Comparison of ENCODE assay signal across 18 cellular contexts in genomic region chr4:185801471-185801870, GRCh38. TPM values are rescaled to one million over a fixed set of nuclear protein-coding genes. Genes with fewer than 3 reads are reported as not detected.
DNase-seq lines count a peak whose midpoint lies in the region; TF ChIP-seq lines count a peak whose summit lies in the region.
"Had no signal": no experiment of that assay in that cellular context is flagged by ENCODE, and none has a peak within 500 bp of the region (broad histone marks: within the 10 kb centered on the region; RNA-seq: fewer than 3 reads in every experiment).

No MANE protein-coding gene starts in this region.

- in situ Hi-C loops in GM23248 (cut with MboI) = no loop called here

- no peaks in the 10 kb centered on the region for H3K9me3 Mint-ChIP-seq in activated CD4-positive, alpha-beta memory T cell treated with anti-CD3 and anti-CD28 coated beads for 36 hours
- H3K9me3 Mint-ChIP-seq: CD8-positive, alpha-beta T cell; HFFc6 had no signal

- no peaks in the 10 kb centered on the region for H3K79me2 ChIP-seq in GM23248 (ENCODE audit: insufficient read depth)

- no peaks in the 10 kb centered on the region for H3K9me3 ChIP-seq in GM23248 (ENCODE audit: low read depth)
- H3K9me3 ChIP-seq: A549, BE2C had no signal

- H3K9me2 ChIP-seq in GM23248 (ENCODE audit: insufficient read depth) = no peaks in the 10 kb centered on the region

- H3K27me3 ChIP-seq in GM23248 (replicated peaks; ENCODE audit: insufficient read depth) = peaks cover 17% of the 10 kb centered on the region; the same call in 1 of the 2 replicates
- H3K27me3 ChIP-seq: BE2C had no signal

- CTCF ChIA-PET in activated CD4-positive, alpha-beta memory T cell treated with anti-CD3 and anti-CD28 coated beads for 36 hours (lab: Charles Lee) = no interaction called here

- no peak overlapping the region for H3K4me3 Mint-ChIP-seq in activated CD4-positive, alpha-beta memory T cell treated with anti-CD3 and anti-CD28 coated beads for 36 hours
- H3K4me3 Mint-ChIP-seq: CD8-positive, alpha-beta T cell; HFFc6 had no signal

- H3K9ac ChIP-seq in GM23248 = no peak overlapping the region

- DNase-seq in EH (ENCODE audit: low read depth) = peak; percentile 8
- DNase-seq in GM23248 = peak; percentile 20
- peak; percentile 4 for DNase-seq in epithelial cell of esophagus (ENCODE audit: low read depth)
- DNase-seq in iris pigment epithelial cell (ENCODE audit: low read depth) = peak; percentile 51
- DNase-seq in coronary artery (ENCODE audit: low spot score) = no peak
- DNase-seq in activated CD4-positive, alpha-beta memory T cell treated with anti-CD3 and anti-CD28 coated beads for 36 hours = no peak
- DNase-seq in NCI-H187 (lab: John Stamatoyannopoulos, UW) = no peak
- DNase-seq: BE2C; CD8-positive, alpha-beta T cell; COR-L47; DMS153; DMS79 treated with DMSO at 0.1 percent for 48 hours; GDM1; HCEC 1CT; HFFc6 had no signal

- no peak overlapping the region for H3K4me2 ChIP-seq in GM23248 (ENCODE audit: unreplicated experiment)
- H3K4me2 ChIP-seq: A549 had no signal

- 12 to 23% methylated on average over 4 of the region's 4 CpGs for WGBS in GM23248 (ENCODE audit: low coverage in 1 of 2, low lambda C conversion rate in 2 of 2, missing lambda C conversion rate in 2 of 2), 2 experiments

- H3K27ac ChIP-seq in GM23248 (no peak overlapping the region), coronary artery (no peak overlapping the region)
- H3K27ac ChIP-seq: A549, C4-2B had no signal

- TF ChIP-seq CTCF in epithelial cell of esophagus (IDR thresholded peaks at IDR 0.05; ENCODE audit: insufficient read depth, low read depth, low read length, missing control alignments) (no peak), coronary artery (IDR thresholded peaks at IDR 0.05) (no peak)

- POLR2A ChIA-PET in activated CD4-positive, alpha-beta memory T cell treated with anti-CD3 and anti-CD28 coated beads for 36 hours (lab: Charles Lee) = no interaction called here

- H3K4me1 Mint-ChIP-seq in activated CD4-positive, alpha-beta memory T cell treated with anti-CD3 and anti-CD28 coated beads for 36 hours (ENCODE audit: low read depth) = no peaks in the 10 kb centered on the region

- no peak overlapping the region for H2AFZ ChIP-seq in GM23248

- H3K27me3 Mint-ChIP-seq in activated CD4-positive, alpha-beta memory T cell treated with anti-CD3 and anti-CD28 coated beads for 36 hours = no peaks in the 10 kb centered on the region

- no peaks in the 10 kb centered on the region for H3K36me3 ChIP-seq in GM23248 (ENCODE audit: low read depth)
- H3K36me3 ChIP-seq: BE2C had no signal

- intact Hi-C loops in activated CD4-positive, alpha-beta memory T cell treated with anti-CD3 and anti-CD28 coated beads for 36 hours (cut with micrococcal nuclease) = no loop called here

- H3K4me1 ChIP-seq in GM23248 (ENCODE audit: insufficient read depth) = no peaks in the 10 kb centered on the region
- H3K4me1 ChIP-seq: A549 had no signal

- no peaks in the 10 kb centered on the region for H3F3A ChIP-seq in GM23248 (ENCODE audit: insufficient read depth)

- no peak overlapping the region for H3K27ac Mint-ChIP-seq in activated CD4-positive, alpha-beta memory T cell treated with anti-CD3 and anti-CD28 coated beads for 36 hours
- H3K27ac Mint-ChIP-seq: CD8-positive, alpha-beta T cell; HFFc6 had no signal

- H4K20me1 ChIP-seq in GM23248 (ENCODE audit: insufficient read depth) = no peaks in the 10 kb centered on the region

- H3K36me3 Mint-ChIP-seq in activated CD4-positive, alpha-beta memory T cell treated with anti-CD3 and anti-CD28 coated beads for 36 hours = no peaks in the 10 kb centered on the region
- H3K36me3 Mint-ChIP-seq: CD8-positive, alpha-beta T cell had no signal

- no peak overlapping the region for H3K4me3 ChIP-seq in GM23248
- H3K4me3 ChIP-seq in epithelial cell of esophagus (ENCODE audit: low read length) = no peak overlapping the region
- no peak overlapping the region for H3K4me3 ChIP-seq in coronary artery
- H3K4me3 ChIP-seq: A549 had no signal

RNA-seq across cellular contexts. Expression of gene SORBS2, which starts 10.5 kb away (rescaled TPM):
- total RNA-seq in GM23248 (2014; rRNA removed; shearing (Covaris generic)) = 0.32 and 5.8 TPM in 2 replicates
- 1.5 and 2.3 TPM in 2 replicates for polyA plus RNA-seq in GM23248 (2016; fragmentation: Nextera tagmentation; extraction: Ambion mirVana)
- total RNA-seq in activated CD4-positive, alpha-beta memory T cell treated with anti-CD3 and anti-CD28 coated beads for 36 hours = not detected
- polyA plus RNA-seq: AG04450 had no signal

Comparison
In these comparisons a context has a peak if more than half of its experiments do, and no peak if none do; other contexts are left out.
1. DNase-seq: peak in EH (single experiment), GM23248 (single experiment), epithelial cell of esophagus (single experiment) and iris pigment epithelial cell (single experiment); none in coronary artery (single experiment), activated CD4-positive, alpha-beta memory T cell treated with anti-CD3 and anti-CD28 coated beads for 36 hours (single experiment) and NCI-H187 (0 of 2).